1 cellular context compared by ENCODE assay signal in the genomic region with DNA sequence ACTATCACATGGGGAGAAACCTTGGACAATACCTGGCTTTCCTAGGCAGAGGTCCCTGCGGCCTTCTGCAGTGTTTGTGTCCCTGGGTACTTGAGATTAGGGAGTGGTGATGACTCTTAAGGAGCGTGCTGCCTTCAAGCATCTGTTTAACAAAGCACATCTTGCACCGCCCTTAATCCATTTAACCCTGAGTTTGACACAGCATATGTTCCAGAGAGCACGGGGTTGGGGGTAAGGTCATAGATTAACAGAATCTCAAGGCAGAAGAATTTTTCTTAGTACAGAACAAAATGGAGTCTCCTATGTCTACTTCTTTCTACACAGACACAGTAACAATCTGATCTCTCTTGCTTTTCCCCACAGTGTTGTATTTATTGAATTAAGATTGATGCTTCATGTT. TPM values are rescaled to one million over a fixed set of nuclear protein-coding genes. Genes with fewer than 3 reads are reported as not detected.
"Had no signal": no experiment of that assay in that cellular context is flagged by ENCODE, and none has a peak within 500 bp of the region (broad histone marks: within the 10 kb centered on the region; RNA-seq: fewer than 3 reads in every experiment).

No MANE protein-coding gene starts in this region.

RNA-seq across cellular contexts. Expression of a gene that starts 28.1 kb away (rescaled TPM):
- total RNA-seq: activated CD8-positive, alpha-beta T cell treated with anti-CD3 and anti-CD28 coated beads, Interleukin-2, amount 10 ng/mL, durations not matched to agents 7 days and 5 days had no signal
